ENCODE assay signal across 12 cellular contexts in genomic region chr7:142481548-142481947, GRCh38.
DNase-seq lines count a peak whose midpoint lies in the region; ATAC-seq and TF ChIP-seq lines count a peak whose summit lies in the region.
"Had no signal": no experiment of that assay in that cellular context is flagged by ENCODE, and none has a peak within 500 bp of the region (broad histone marks: within the 10 kb centered on the region; RNA-seq: fewer than 3 reads in every experiment).

No MANE protein-coding gene starts in this region.

- no peak for ATAC-seq in HG03097 (IDR thresholded peaks at IDR 0.05; ENCODE audit: low FRiP score, unreplicated experiment)

- POLR2A ChIA-PET in A673 (lab: Charles Lee; ENCODE audit: low non-redundant PET) = no interaction called here
- POLR2A ChIA-PET in CD4-positive, alpha-beta memory T cell (lab: Charles Lee; ENCODE audit: partially characterized antibody) = interaction anchor here (1.0 to 3.7 kb wide), 10 partner anchors 10 to 329 kb away, joined by 3 to 26 read pairs (median 5); no protein-coding TSS in a partner anchor

- 0 out of 2 replicates have a peak, but pooled peaks have one; percentile 22 for TF ChIP-seq CTCF in A673 (conservative IDR thresholded peaks at IDR 0.05; ENCODE audit: low read depth, low read length)
- TF ChIP-seq CTCF in endodermal cell (conservative IDR thresholded peaks at IDR 0.05) = peak; percentile 23

- H3K27me3 Mint-ChIP-seq in CD4-positive, alpha-beta memory T cell = no peaks in the 10 kb centered on the region
- H3K27me3 Mint-ChIP-seq in endodermal cell (ENCODE audit: insufficient read depth) = peaks cover 5% of the 10 kb centered on the region

- DNase-seq in A673 (ENCODE audit: low spot score) (no peak), OCI-M1 (lab: John Stamatoyannopoulos, UW) (peak; percentile 4), endodermal cell (peak; percentile 33), NOMO-1 (lab: John Stamatoyannopoulos, UW; ENCODE audit: unreplicated experiment in 2 of 2) (no peak), globus pallidus (ENCODE audit: low spot score) (no peak)
- no peak for DNase-seq in CD4-positive, alpha-beta memory T cell
- no peak for DNase-seq in activated effector memory CD4-positive, alpha-beta T cell treated with Interleukin-2 at 50 U/mL for 16 hours
- DNase-seq: adrenal gland, erythroblast, NCI-H2029 treated with DMSO at 0.1 percent for 48 hours had no signal

- H3K27me3 ChIP-seq in A673 (replicated peaks; ENCODE audit: insufficient read depth, low read depth, low read length, poor library complexity) (no peaks in the 10 kb centered on the region), endodermal cell (ENCODE audit: control insufficient read depth, insufficient read depth, low read length, poor library complexity, severe bottlenecking) (no peaks in the 10 kb centered on the region)
- H3K27me3 ChIP-seq in CD4-positive, alpha-beta memory T cell (ENCODE audit: insufficient read depth, low read length) = no peaks in the 10 kb centered on the region
- H3K27me3 ChIP-seq: adrenal gland had no signal

- H3K27ac ChIP-seq in A673 (ENCODE audit: low read depth, low read length, poor library complexity, severe bottlenecking) (no peak overlapping the region), endodermal cell (ENCODE audit: low read depth, low read length) (no peak overlapping the region)
- peak overlapping the region; percentile 50 for H3K27ac ChIP-seq in CD4-positive, alpha-beta memory T cell (ENCODE audit: low read depth, low read length)
- H3K27ac ChIP-seq: adrenal gland, RWPE1 had no signal

- intact Hi-C loops in A673 (cut with micrococcal nuclease; ENCODE audit: unreplicated experiment) = loop anchor here (5.0 kb wide), 1 partner anchor 39 kb away; no protein-coding TSS in a partner anchor
- intact Hi-C loops in CD4-positive, alpha-beta memory T cell (cut with micrococcal nuclease) = no loop called here

- no peaks in the 10 kb centered on the region for H3K9me3 ChIP-seq in A673 (ENCODE audit: low read depth, low read length, poor library complexity, severe bottlenecking)
- no peaks in the 10 kb centered on the region for H3K9me3 ChIP-seq in CD4-positive, alpha-beta memory T cell (ENCODE audit: control insufficient read depth in 1 of 2, low read length in 2 of 2)
- no peaks in the 10 kb centered on the region for H3K9me3 ChIP-seq in endodermal cell (ENCODE audit: control insufficient read depth, low read length)
- H3K9me3 ChIP-seq: adrenal gland had no signal

- H3K36me3 ChIP-seq in A673 (ENCODE audit: insufficient read depth, low read length, poor library complexity, severe bottlenecking) (no peaks in the 10 kb centered on the region), endodermal cell (ENCODE audit: control insufficient read depth, insufficient read depth, low read length) (no peaks in the 10 kb centered on the region)
- H3K36me3 ChIP-seq in CD4-positive, alpha-beta memory T cell (ENCODE audit: insufficient read depth, low read length) = no peaks in the 10 kb centered on the region
- H3K36me3 ChIP-seq: adrenal gland had no signal

- no TSS peak for BruUV-seq in A673 (replicated peaks; lab: Mats Ljungman, UMichigan)

- H3K36me3 Mint-ChIP-seq in CD4-positive, alpha-beta memory T cell = no peaks in the 10 kb centered on the region
- H3K36me3 Mint-ChIP-seq in endodermal cell (ENCODE audit: low read depth) = no peaks in the 10 kb centered on the region

- peak overlapping the region in 4 of 8 donors; percentile 17 to 85 (median 39) for H3K4me3 Mint-ChIP-seq in CD4-positive, alpha-beta memory T cell
- H3K4me3 Mint-ChIP-seq in endodermal cell = no peak overlapping the region

- H3K9me3 Mint-ChIP-seq in CD4-positive, alpha-beta memory T cell = no peaks in the 10 kb centered on the region
- H3K9me3 Mint-ChIP-seq in endodermal cell = no peaks in the 10 kb centered on the region

- 73 to 77% methylated on average over 2 of the region's 2 CpGs for WGBS in endodermal cell (ENCODE audit: insufficient coverage in 1 of 2, insufficient read length in 1 of 2), 2 experiments

- H3K4me1 ChIP-seq in A673 (ENCODE audit: insufficient read depth, low read length, poor library complexity, severe bottlenecking) (no peaks in the 10 kb centered on the region), endodermal cell (ENCODE audit: control insufficient read depth, insufficient read depth, low read length) (no peaks in the 10 kb centered on the region)
- H3K4me1 ChIP-seq in CD4-positive, alpha-beta memory T cell (ENCODE audit: insufficient read depth, low read length) = peaks cover 60% of the 10 kb centered on the region
- H3K4me1 ChIP-seq: adrenal gland had no signal

- CTCF ChIA-PET in A673 (lab: Charles Lee) = no interaction called here
- CTCF ChIA-PET in CD4-positive, alpha-beta memory T cell (lab: Charles Lee; ENCODE audit: partially characterized antibody) = interaction anchor here (0.6 to 25.5 kb wide), 12 partner anchors 8 to 95 kb away, joined by 3 to 775 read pairs (median 12); no protein-coding TSS in a partner anchor

- H3K4me1 Mint-ChIP-seq in CD4-positive, alpha-beta memory T cell = peaks cover 51 to 72% (median 63%) of the 10 kb centered on the region in 4 donors
- H3K4me1 Mint-ChIP-seq in endodermal cell = no peaks in the 10 kb centered on the region

- peak overlapping the region in 6 of 7 donors; percentile 84 to 98 (median 96) for H3K27ac Mint-ChIP-seq in CD4-positive, alpha-beta memory T cell
- H3K27ac Mint-ChIP-seq in endodermal cell = no peak overlapping the region

- no peak overlapping the region for H3K9ac ChIP-seq in endodermal cell (ENCODE audit: extremely low read depth, low read length, poor library complexity, severe bottlenecking)

- H3K4me3 ChIP-seq in A673 (ENCODE audit: low read depth, low read length, poor library complexity, severe bottlenecking) (no peak overlapping the region), endodermal cell (ENCODE audit: low read length) (no peak overlapping the region)
- H3K4me3 ChIP-seq in CD4-positive, alpha-beta memory T cell (ENCODE audit: low read length in 2 of 2) = no peak overlapping the region
- H3K4me3 ChIP-seq: adrenal gland had no signal

Comparison
In these comparisons a context has a peak if more than half of its experiments do, and no peak if none do; other contexts are left out.
1. DNase-seq: peak in OCI-M1 (single experiment) and endodermal cell (single experiment); none in A673 (single experiment), CD4-positive, alpha-beta memory T cell (0 of 5), NOMO-1 (0 of 2), activated effector memory CD4-positive, alpha-beta T cell treated with Interleukin-2 at 50 U/mL for 16 hours (single experiment) and globus pallidus (single experiment).